ENCODE assay signal across 19 cellular contexts in the genomic region with DNA sequence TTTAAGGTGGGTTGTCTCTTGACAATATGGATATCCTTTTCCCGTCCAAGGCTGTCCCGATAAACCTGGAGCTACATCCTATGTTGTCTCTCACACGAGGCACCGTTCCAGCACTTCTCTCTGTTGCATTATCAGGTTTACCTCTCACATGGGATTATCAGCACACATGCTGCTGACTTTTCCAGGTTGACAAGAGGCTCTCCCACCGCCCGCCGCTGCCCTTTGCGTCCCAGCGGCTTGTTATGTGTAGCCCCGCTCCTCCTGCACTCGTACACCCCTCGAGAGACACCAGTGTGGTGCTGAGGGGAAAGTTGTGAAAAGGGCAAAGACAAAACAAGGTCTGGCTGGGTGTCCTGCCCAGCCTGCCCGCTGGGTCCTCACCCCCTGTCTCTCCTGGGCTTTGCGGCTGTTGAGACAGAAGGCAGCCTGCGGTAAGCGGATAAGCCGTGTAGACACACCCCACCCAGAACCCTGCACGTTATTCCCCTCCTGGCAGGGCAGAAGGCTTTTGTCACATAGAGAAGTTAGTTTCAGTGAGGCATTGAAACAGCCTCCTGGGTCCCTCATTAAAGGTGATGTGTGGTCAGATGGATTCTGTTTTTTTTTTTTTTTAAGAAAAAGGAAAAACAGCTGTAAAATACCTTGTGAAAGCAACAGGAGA.
"Had no signal": no experiment of that assay in that cellular context is flagged by ENCODE, and none has a peak within 500 bp of the region (broad histone marks: within the 10 kb centered on the region; RNA-seq: fewer than 3 reads in every experiment).

No MANE protein-coding gene starts in this region.

- H3K27ac Mint-ChIP-seq: activated CD8-positive, alpha-beta T cell treated with anti-CD3 and anti-CD28 coated beads for 36 hours; activated naive CD8-positive, alpha-beta T cell treated with anti-CD3 and anti-CD28 coated beads for 36 hours; activated T-cell treated with anti-CD3 and anti-CD28 coated beads, Interleukin-2, amount 50 U/mL, for 72 hours; naive thymus-derived CD8-positive, alpha-beta T cell; WTC11 had no signal

- ATAC-seq: activated CD8-positive, alpha-beta T cell treated with anti-CD3 and anti-CD28 coated beads for 36 hours; activated T-cell treated with anti-CD3 and anti-CD28 coated beads, Interleukin-2, amount 50 U/mL, for 72 hours; naive thymus-derived CD8-positive, alpha-beta T cell; WTC11 had no signal

- H3K27me3 Mint-ChIP-seq: activated CD8-positive, alpha-beta T cell treated with anti-CD3 and anti-CD28 coated beads for 36 hours; activated naive CD8-positive, alpha-beta T cell treated with anti-CD3 and anti-CD28 coated beads for 36 hours; brain; central memory CD8-positive, alpha-beta T cell; naive thymus-derived CD8-positive, alpha-beta T cell had no signal

- H3K4me3 ChIP-seq: coronary artery, esophagus squamous epithelium, tibial nerve, uterus had no signal

- H3K4me1 Mint-ChIP-seq: activated naive CD8-positive, alpha-beta T cell treated with anti-CD3 and anti-CD28 coated beads for 36 hours; brain; central memory CD8-positive, alpha-beta T cell; WTC11 had no signal

- H3K9me3 Mint-ChIP-seq: activated CD8-positive, alpha-beta T cell treated with anti-CD3 and anti-CD28 coated beads for 36 hours; activated naive CD8-positive, alpha-beta T cell treated with anti-CD3 and anti-CD28 coated beads for 36 hours; activated T-cell treated with anti-CD3 and anti-CD28 coated beads, Interleukin-2, amount 50 U/mL, for 72 hours; brain; central memory CD8-positive, alpha-beta T cell; naive thymus-derived CD8-positive, alpha-beta T cell; WTC11 had no signal

- DNase-seq: activated CD4-positive, alpha-beta T cell treated with anti-CD3 and anti-CD28 coated beads for 4 hours; activated CD8-positive, alpha-beta T cell treated with anti-CD3 and anti-CD28 coated beads for 36 hours; activated gamma-delta T cell; activated naive CD8-positive, alpha-beta T cell treated with anti-CD3 and anti-CD28 coated beads for 36 hours; activated T-cell treated with anti-CD3 and anti-CD28 coated beads, Interleukin-2, amount 50 U/mL, for 72 hours; amygdala; esophagus squamous epithelium; mesenchymal stem cell; naive thymus-derived CD8-positive, alpha-beta T cell; stimulated activated CD4-positive, alpha-beta T cell treated with anti-CD3 and anti-CD28 coated beads, Interleukin-2, amount 100 ng/mL, for 48 hours; stimulated activated naive CD4-positive, alpha-beta T cell; substantia nigra; T1000; uterus had no signal

- H3K4me3 Mint-ChIP-seq: activated CD8-positive, alpha-beta T cell treated with anti-CD3 and anti-CD28 coated beads for 36 hours; activated naive CD8-positive, alpha-beta T cell treated with anti-CD3 and anti-CD28 coated beads for 36 hours; activated T-cell treated with anti-CD3 and anti-CD28 coated beads, Interleukin-2, amount 50 U/mL, for 72 hours; brain; central memory CD8-positive, alpha-beta T cell; naive thymus-derived CD8-positive, alpha-beta T cell; WTC11 had no signal
